In genomic region chr14:49982522-49982951, GRCh38 we compare ENCODE assay signal across 1 cellular context.
TF ChIP-seq lines count a peak whose summit lies in the region.

No MANE protein-coding gene starts in this region.

TF ChIP-seq in IMR-90, 13 proteins besides CTCF, POLR2A, EP300 and RAD21 (continued from another document):
- TF ChIP-seq RCOR1 (IDR thresholded peaks at IDR 0.05; ENCODE audit: insufficient replicate concordance, low read length) (no peak), USF2 (IDR thresholded peaks at IDR 0.05; ENCODE audit: low read depth, low read length) (no peak)
